ENCODE assay signal across 8 cellular contexts in the genomic region with DNA sequence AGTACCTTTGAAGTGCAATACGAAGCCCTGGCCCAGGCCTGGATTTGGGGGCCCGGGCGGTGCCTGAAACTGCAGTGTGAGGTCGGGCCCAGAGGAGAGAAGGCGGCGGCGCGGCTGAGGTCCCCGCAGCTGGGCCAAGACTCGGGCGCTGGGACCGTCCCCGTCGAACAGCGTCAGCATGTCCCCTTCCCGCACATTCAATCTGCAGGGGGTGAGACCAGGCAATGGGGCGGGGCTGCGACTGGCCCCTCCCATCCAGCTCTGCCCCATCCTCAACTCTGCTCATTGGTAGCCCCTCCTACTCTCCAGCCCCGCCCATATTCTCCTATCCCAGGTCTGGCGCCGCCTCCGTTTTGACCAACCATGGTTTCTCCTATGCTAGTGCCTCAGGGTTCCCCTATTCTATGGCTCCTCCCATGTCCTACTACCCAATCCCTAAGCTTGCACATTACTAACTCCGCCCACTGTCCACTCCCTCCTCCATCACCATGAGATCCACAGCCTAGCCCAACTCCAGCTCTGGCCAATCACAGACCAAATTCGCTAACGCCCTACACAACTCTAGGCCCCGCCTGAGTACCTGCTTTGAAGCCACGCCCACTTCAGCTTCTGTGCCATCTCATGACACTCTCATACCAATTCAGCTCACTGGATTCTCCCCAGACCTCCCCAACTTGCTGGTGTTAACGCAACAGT. TPM values are rescaled to one million over a fixed set of nuclear protein-coding genes. Genes with fewer than 3 reads are reported as not detected.
DNase-seq lines count a peak whose midpoint lies in the region; ATAC-seq and TF ChIP-seq lines count a peak whose summit lies in the region.

No MANE protein-coding gene starts in this region.

- H2AFZ ChIP-seq in neuronal stem cell (ENCODE audit: low read length) = peak overlapping the region; percentile 45

- peak overlapping the region; percentile 43 for H2BK15ac ChIP-seq in neuronal stem cell (ENCODE audit: low read length)

- no peaks in the 10 kb centered on the region for H3K79me1 ChIP-seq in neuronal stem cell (ENCODE audit: low read depth, low read length)

- no CpG with 5 or more reads among the region's 28 CpGs for WGBS in neuronal stem cell (ENCODE audit: extremely low coverage in 2 of 2, insufficient read length in 2 of 2, insufficient replicate concordance in 1 of 2), 2 donors

- H3K4me2 ChIP-seq in neuronal stem cell (ENCODE audit: insufficient read depth, low read length, poor library complexity, severe bottlenecking) = peak overlapping the region; percentile 66

- intact Hi-C loops in Right ventricle myocardium superior (cut with DNase I) = loop anchor here (10.0 kb wide), 2 partner anchors 57 to 127 kb away; no protein-coding TSS in a partner anchor

- H2BK12ac ChIP-seq in neuronal stem cell (ENCODE audit: low read length) = no peak overlapping the region

- H3K4me1 ChIP-seq in cardiac muscle cell (ENCODE audit: low read depth) (no peaks in the 10 kb centered on the region), neuronal stem cell (ENCODE audit: control insufficient read depth in 2 of 2, insufficient read depth in 1 of 2, low read depth in 1 of 2, low read length in 2 of 2) (peaks cover 0 to 2% of the 10 kb centered on the region in 2 donors)

- H2BK120ac ChIP-seq in neuronal stem cell (ENCODE audit: low read depth, low read length) = peak overlapping the region; percentile 41

- no peak overlapping the region for H4K91ac ChIP-seq in neuronal stem cell (ENCODE audit: low read depth, low read length, poor library complexity)

- no peak overlapping the region for H3K4ac ChIP-seq in neuronal stem cell (ENCODE audit: low read length)

- H3K27me3 ChIP-seq in cardiac muscle cell (peaks cover 18% of the 10 kb centered on the region), neuronal stem cell (ENCODE audit: control insufficient read depth in 3 of 3, insufficient read depth in 3 of 3, low read depth in 1 of 3, low read length in 3 of 3) (peaks cover 6 to 20% (median 8%) of the 10 kb centered on the region in 3 experiments)

- peak overlapping the region; percentile 4 for H3K14ac ChIP-seq in neuronal stem cell (ENCODE audit: low read length)

- H3K36me3 ChIP-seq in cardiac muscle cell = no peaks in the 10 kb centered on the region
- H3K36me3 ChIP-seq in neuronal stem cell (replicated peaks in 1 of 2; ENCODE audit: control insufficient read depth in 2 of 2, insufficient read depth in 2 of 2, low read length in 2 of 2) = peaks cover 0 to 3% of the 10 kb centered on the region in 2 donors

- H3K27ac ChIP-seq in cardiac muscle cell (no peak overlapping the region), neuronal stem cell (replicated peaks; ENCODE audit: low read length) (no peak overlapping the region)

- no peak overlapping the region for H3K4me3 ChIP-seq in cardiac muscle cell
- H3K4me3 ChIP-seq in neuronal stem cell (ENCODE audit: low read length in 2 of 2) = peak overlapping the region in 1 of 2 donors; percentile 64

- no peak overlapping the region for H4K8ac ChIP-seq in neuronal stem cell (ENCODE audit: low read depth, low read length)

- DNase-seq in cardiac muscle cell (ENCODE audit: low read depth in 1 of 2, low spot score in 1 of 2) (peak; percentile 55 to 64), Right ventricle myocardium superior (no peak), T-helper 2 cell (peak in 4 of 5 experiments; percentile 14 to 78 (median 36)), dermis blood vessel endothelial cell (peak; percentile 33), neuronal stem cell (ENCODE audit: low spot score) (peak; percentile 85), NCI-H2107 treated with DMSO at 0.1 percent for 48 hours (lab: John Stamatoyannopoulos, UW; ENCODE audit: unreplicated experiment) (no peak)

- no peak overlapping the region for H3K23ac ChIP-seq in neuronal stem cell (ENCODE audit: low read depth, low read length, poor library complexity)

- no peak overlapping the region for H2BK5ac ChIP-seq in neuronal stem cell (ENCODE audit: low read length)

- no peak for TF ChIP-seq CTCF in cardiac muscle cell (IDR thresholded peaks at IDR 0.05; ENCODE audit: low read depth, low read length)

- H3K9me3 ChIP-seq in cardiac muscle cell (ENCODE audit: low read depth) (no peaks in the 10 kb centered on the region), neuronal stem cell (replicated peaks in 1 of 2; ENCODE audit: control insufficient read depth in 2 of 2, insufficient read depth in 1 of 2, low read depth in 1 of 2, low read length in 2 of 2) (peaks cover 0 to 3% of the 10 kb centered on the region in 2 donors)

- peak overlapping the region; percentile 60 for H3K9ac ChIP-seq in neuronal stem cell (ENCODE audit: low read depth, low read length, poor library complexity)

- H2AK5ac ChIP-seq in neuronal stem cell (ENCODE audit: low read depth, low read length) = peak overlapping the region; percentile 92

- ATAC-seq in Right ventricle myocardium superior (ENCODE audit: poor library complexity) = no peak
- no peak for ATAC-seq in GM19452 (IDR thresholded peaks at IDR 0.05; ENCODE audit: unreplicated experiment)
- ATAC-seq in HG03159 (IDR thresholded peaks at IDR 0.05; ENCODE audit: unreplicated experiment) = no peak

- peak overlapping the region; percentile 95 for H3K18ac ChIP-seq in neuronal stem cell (ENCODE audit: low read length)

RNA-seq across cellular contexts. Expression of a gene that starts 14.4 kb away (rescaled TPM):
- total RNA-seq in cardiac muscle cell = 138 and 139 TPM in 2 replicates
- 144 TPM in 2 replicates for polyA plus RNA-seq in cardiac muscle cell
- 63.0 TPM for total RNA-seq in Right ventricle myocardium superior
- total RNA-seq in dermis blood vessel endothelial cell = 107 and 117 TPM in 2 replicates
- polyA plus RNA-seq in neuronal stem cell (2013, experiment 1 of 2) = 38.7 TPM
- polyA plus RNA-seq in neuronal stem cell (2013, experiment 2 of 2) = 37.4 TPM

RNA-seq across cellular contexts. Expression of a gene that starts 21.9 kb away (rescaled TPM):
- total RNA-seq in cardiac muscle cell = 13.9 and 21.1 TPM in 2 replicates
- polyA plus RNA-seq in cardiac muscle cell = 5.8 and 10.3 TPM in 2 replicates
- 0.70 TPM for total RNA-seq in Right ventricle myocardium superior
- 0.68 and 2.2 TPM in 2 replicates for total RNA-seq in dermis blood vessel endothelial cell
- 17.7 TPM for polyA plus RNA-seq in neuronal stem cell (2013, experiment 1 of 2)
- 16.7 TPM for polyA plus RNA-seq in neuronal stem cell (2013, experiment 2 of 2)

RNA-seq across cellular contexts. Expression of a gene that starts 22.9 kb away (rescaled TPM):
- 1.8 and 3.9 TPM in 2 replicates for total RNA-seq in cardiac muscle cell
- 1.8 and 2.3 TPM in 2 replicates for polyA plus RNA-seq in cardiac muscle cell
- not detected for total RNA-seq in Right ventricle myocardium superior
- total RNA-seq in dermis blood vessel endothelial cell = 0.47 TPM in 1 of 2 replicates, not detected in the other
- polyA plus RNA-seq in neuronal stem cell (2013, experiment 1 of 2) = 0.66 TPM
- 0.44 TPM for polyA plus RNA-seq in neuronal stem cell (2013, experiment 2 of 2)

RNA-seq across cellular contexts. Expression of a gene that starts 48.6 kb away (rescaled TPM):
- total RNA-seq in cardiac muscle cell = 17.6 and 22.1 TPM in 2 replicates
- 22.3 and 23.3 TPM in 2 replicates for polyA plus RNA-seq in cardiac muscle cell
- 6.6 TPM for total RNA-seq in Right ventricle myocardium superior
- 7.7 and 15.7 TPM in 2 replicates for total RNA-seq in dermis blood vessel endothelial cell
- 14.0 TPM for polyA plus RNA-seq in neuronal stem cell (2013, experiment 1 of 2)
- polyA plus RNA-seq in neuronal stem cell (2013, experiment 2 of 2) = 13.4 TPM

RNA-seq across cellular contexts. Expression of a gene that starts 57.2 kb away (rescaled TPM):
- 8.9 and 25.0 TPM in 2 replicates for total RNA-seq in cardiac muscle cell
- 9.3 and 21.2 TPM in 2 replicates for polyA plus RNA-seq in cardiac muscle cell
- 45.5 TPM for total RNA-seq in Right ventricle myocardium superior
- 222 and 262 TPM in 2 replicates for total RNA-seq in dermis blood vessel endothelial cell
- 6.3 TPM for polyA plus RNA-seq in neuronal stem cell (2013, experiment 1 of 2)
- polyA plus RNA-seq in neuronal stem cell (2013, experiment 2 of 2) = 5.6 TPM

Comparison
In these comparisons a context has a peak if more than half of its experiments do, and no peak if none do; other contexts are left out.
1. DNase-seq: peak in cardiac muscle cell (2 of 2), T-helper 2 cell (4 of 5), dermis blood vessel endothelial cell (single experiment) and neuronal stem cell (single experiment); none in Right ventricle myocardium superior (single experiment) and NCI-H2107 treated with DMSO at 0.1 percent for 48 hours (single experiment).